In the genomic region with DNA sequence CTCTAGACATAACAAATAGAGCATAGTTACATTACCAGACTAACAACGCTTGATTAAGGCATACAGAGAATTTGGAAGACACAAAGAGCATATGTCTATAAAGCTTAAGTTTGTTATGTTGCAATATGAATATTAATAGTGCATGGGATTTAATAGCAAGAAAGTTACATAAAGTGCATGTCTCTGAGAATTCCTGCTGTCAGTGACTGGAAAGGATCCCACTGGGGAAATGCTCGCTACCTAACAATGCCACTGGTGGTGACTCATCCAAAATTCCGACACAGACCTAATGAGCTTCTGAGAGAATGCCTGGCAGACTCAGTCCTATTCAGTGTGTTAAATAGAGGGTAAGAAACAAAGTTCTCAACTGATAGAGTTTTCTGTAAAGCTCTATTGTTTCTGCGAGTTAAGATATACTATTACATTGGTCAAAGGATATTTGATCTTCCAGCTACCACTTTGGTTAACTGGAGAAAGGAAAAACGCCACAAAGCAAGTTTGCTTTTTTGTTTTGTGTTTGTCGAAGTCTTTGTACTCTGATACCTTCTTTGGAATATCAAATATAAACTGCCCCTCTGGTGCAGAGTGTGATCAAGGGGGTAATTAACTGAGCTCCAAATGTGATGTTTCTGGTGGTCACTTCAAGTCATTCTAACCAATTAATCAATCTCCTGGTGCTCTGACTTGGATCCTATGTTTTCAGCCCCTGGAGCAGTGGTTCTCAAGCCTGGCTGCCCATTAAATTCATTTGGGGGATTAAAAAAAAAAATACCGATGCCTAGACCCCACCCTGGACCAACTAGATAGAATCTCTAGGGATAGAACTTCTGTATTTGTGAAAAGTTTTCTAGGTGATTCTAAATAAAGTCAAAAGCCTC, we compare ENCODE assay signal across 1 cellular context.
TF ChIP-seq lines count a peak whose summit lies in the region.

No MANE protein-coding gene starts in this region.

TF ChIP-seq in WTC11, 78 proteins besides CTCF, POLR2A, EP300 and RAD21 (continued from another document):
- TF ChIP-seq ZBTB43 (CRISPR knock-in tag; IDR thresholded peaks at IDR 0.05), result no peak
- TF ChIP-seq ZNF416 (CRISPR knock-in tag; IDR thresholded peaks at IDR 0.05), result no peak
- no peak for TF ChIP-seq RELA (CRISPR knock-in tag; IDR thresholded peaks at IDR 0.05; ENCODE audit: borderline replicate concordance)
- no peak for TF ChIP-seq ERG (CRISPR knock-in tag; IDR thresholded peaks at IDR 0.05)
- TF ChIP-seq, protein P1, sequence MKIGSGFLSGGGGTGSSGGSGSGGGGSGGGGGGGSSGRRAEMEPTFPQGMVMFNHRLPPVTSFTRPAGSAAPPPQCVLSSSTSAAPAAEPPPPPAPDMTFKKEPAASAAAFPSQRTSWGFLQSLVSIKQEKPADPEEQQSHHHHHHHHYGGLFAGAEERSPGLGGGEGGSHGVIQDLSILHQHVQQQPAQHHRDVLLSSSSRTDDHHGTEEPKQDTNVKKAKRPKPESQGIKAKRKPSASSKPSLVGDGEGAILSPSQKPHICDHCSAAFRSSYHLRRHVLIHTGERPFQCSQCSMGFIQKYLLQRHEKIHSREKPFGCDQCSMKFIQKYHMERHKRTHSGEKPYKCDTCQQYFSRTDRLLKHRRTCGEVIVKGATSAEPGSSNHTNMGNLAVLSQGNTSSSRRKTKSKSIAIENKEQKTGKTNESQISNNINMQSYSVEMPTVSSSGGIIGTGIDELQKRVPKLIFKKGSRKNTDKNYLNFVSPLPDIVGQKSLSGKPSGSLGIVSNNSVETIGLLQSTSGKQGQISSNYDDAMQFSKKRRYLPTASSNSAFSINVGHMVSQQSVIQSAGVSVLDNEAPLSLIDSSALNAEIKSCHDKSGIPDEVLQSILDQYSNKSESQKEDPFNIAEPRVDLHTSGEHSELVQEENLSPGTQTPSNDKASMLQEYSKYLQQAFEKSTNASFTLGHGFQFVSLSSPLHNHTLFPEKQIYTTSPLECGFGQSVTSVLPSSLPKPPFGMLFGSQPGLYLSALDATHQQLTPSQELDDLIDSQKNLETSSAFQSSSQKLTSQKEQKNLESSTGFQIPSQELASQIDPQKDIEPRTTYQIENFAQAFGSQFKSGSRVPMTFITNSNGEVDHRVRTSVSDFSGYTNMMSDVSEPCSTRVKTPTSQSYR (CRISPR knock-in tag; IDR thresholded peaks at IDR 0.05), result no peak
- no peak for TF ChIP-seq JAZF1 (CRISPR knock-in tag; IDR thresholded peaks at IDR 0.05)
- TF ChIP-seq FOXP1 (CRISPR knock-in tag; IDR thresholded peaks at IDR 0.05; ENCODE audit: borderline replicate concordance), result no peak
